Comparison of ENCODE assay signal across 8 cellular contexts in the genomic region with DNA sequence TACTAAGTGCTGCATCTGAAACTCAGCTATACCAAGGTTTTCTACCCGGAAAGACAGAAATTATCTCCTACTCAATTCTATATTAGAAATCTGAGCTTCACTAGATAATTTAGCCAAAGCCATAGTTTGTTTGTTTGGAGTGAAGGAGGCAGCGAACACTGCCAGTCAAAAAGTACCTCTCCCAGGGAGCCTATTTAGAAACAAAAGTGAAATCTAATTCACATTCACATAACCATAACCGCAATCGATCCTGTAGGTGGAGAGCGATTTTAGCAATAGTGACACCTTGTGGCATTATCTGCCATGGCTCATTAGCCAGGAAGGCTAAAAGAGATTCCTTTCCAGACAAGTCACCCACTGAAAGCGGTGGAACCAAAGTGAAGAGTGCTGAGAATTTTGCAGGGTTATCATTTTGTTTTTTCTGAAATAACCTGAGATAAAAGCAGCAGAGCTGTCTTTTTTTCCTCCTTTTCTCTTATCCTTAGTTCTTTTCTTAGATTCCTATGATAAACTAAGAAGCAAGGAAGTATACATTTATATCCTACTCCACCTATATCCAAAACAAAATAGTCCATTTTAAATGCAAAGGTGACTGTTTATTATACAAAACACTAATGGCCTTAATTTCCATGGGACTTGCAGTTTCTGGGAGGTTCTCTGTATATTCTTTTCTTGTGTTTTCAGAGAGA.
DNase-seq lines count a peak whose midpoint lies in the region; ATAC-seq lines count a peak whose summit lies in the region.

No MANE protein-coding gene starts in this region.

- peak; percentile 87 for DNase-seq in ELR (ENCODE audit: low read depth)
- DNase-seq in HS-5 (ENCODE audit: low read depth), result peak; percentile 60
- DNase-seq in NOMO-1 treated with dmso at 0.1 percent for 144 hours (lab: John Stamatoyannopoulos, UW; ENCODE audit: unreplicated experiment), result peak; percentile 74
- DNase-seq in glomerular endothelial cell (ENCODE audit: extremely low read depth, low read depth, low spot score), result peak; percentile 56
- peak; percentile 62 for DNase-seq in pons (ENCODE audit: low spot score)
- DNase-seq in cortex of kidney (lab: John Stamatoyannopoulos, UW), result no peak

- no peaks in the 10 kb centered on the region for H3K36me3 Mint-ChIP-seq in activated T-helper 17 cell treated with anti-CD3 and anti-CD28 coated beads, Interleukin-2, amount 50 U/mL, for 72 hours (ENCODE audit: low read depth)

- peak overlapping the region; percentile 53 for H3K4me3 Mint-ChIP-seq in activated T-helper 17 cell treated with anti-CD3 and anti-CD28 coated beads, Interleukin-2, amount 50 U/mL, for 72 hours

- H3K4me1 Mint-ChIP-seq in activated T-helper 17 cell treated with anti-CD3 and anti-CD28 coated beads, Interleukin-2, amount 50 U/mL, for 72 hours, result peaks cover 4% of the 10 kb centered on the region

- no peak overlapping the region for H3K27ac Mint-ChIP-seq in activated T-helper 17 cell treated with anti-CD3 and anti-CD28 coated beads, Interleukin-2, amount 50 U/mL, for 72 hours

- peaks cover 23% of the 10 kb centered on the region for H3K27me3 Mint-ChIP-seq in activated T-helper 17 cell treated with anti-CD3 and anti-CD28 coated beads, Interleukin-2, amount 50 U/mL, for 72 hours

- H3K9me3 Mint-ChIP-seq in activated T-helper 17 cell treated with anti-CD3 and anti-CD28 coated beads, Interleukin-2, amount 50 U/mL, for 72 hours, result no peaks in the 10 kb centered on the region

- ATAC-seq in GM21515 (IDR thresholded peaks at IDR 0.05; ENCODE audit: unreplicated experiment), result peak; percentile 98
- peak; percentile 90 for ATAC-seq in activated T-helper 17 cell treated with anti-CD3 and anti-CD28 coated beads, Interleukin-2, amount 50 U/mL, for 72 hours (replicated peaks)
